ENCODE assay signal across 19 cellular contexts in the genomic region with DNA sequence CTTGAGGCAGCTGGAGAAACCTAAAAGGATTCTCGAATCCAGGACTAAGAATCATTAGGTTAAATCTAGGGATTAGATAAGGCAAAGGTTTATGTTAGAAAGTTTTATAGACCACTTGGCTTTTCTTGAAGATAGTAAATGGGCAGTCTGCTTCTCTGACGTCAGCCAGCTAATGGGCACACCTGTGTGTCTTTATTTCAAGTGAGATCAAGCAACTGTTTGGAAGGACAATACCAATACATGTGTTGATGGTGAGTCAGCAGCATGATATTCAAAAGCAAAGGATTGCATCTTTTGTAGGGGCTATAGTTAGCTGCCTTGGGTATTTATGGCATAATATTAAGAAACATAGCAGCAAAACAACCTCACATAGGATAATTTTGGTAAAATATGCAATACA. TPM values are rescaled to one million over a fixed set of nuclear protein-coding genes. Genes with fewer than 3 reads are reported as not detected.
DNase-seq lines count a peak whose midpoint lies in the region; ATAC-seq, FAIRE-seq and TF ChIP-seq lines count a peak whose summit lies in the region.
"Had no signal": no experiment of that assay in that cellular context is flagged by ENCODE, and none has a peak within 500 bp of the region (broad histone marks: within the 10 kb centered on the region; RNA-seq: fewer than 3 reads in every experiment).

No MANE protein-coding gene starts in this region.

- DNase-seq in DMS53 (lab: John Stamatoyannopoulos, UW) (peak; percentile 59), LHCN-M2 (ENCODE audit: low read depth) (peak; percentile 26), myocyte (ENCODE audit: low read depth) (peak; percentile 37), NCI-H446 (lab: John Stamatoyannopoulos, UW) (no peak), CD14-positive monocyte (ENCODE audit: low spot score) (no peak)
- DNase-seq: ACHN; CD8-positive, alpha-beta T cell; DMS153; GF-D8; KBM-7; NCI-H1092 treated with DMSO at 0.1 percent for 48 hours; NCI-H146; NCI-H2029 treated with DMSO at 0.1 percent for 48 hours; NCI-H226; NCI-H524 treated with DMSO at 0.1 percent for 48 hours; Right ventricle myocardium superior had no signal

- H3K9me3 Mint-ChIP-seq in CD14-positive monocyte, result peaks cover 0 to 4% (median 2%) of the 10 kb centered on the region in 7 donors
- H3K9me3 Mint-ChIP-seq: CD8-positive, alpha-beta T cell had no signal

- H3K27me3 Mint-ChIP-seq in CD14-positive monocyte (ENCODE audit: low read depth in 3 of 3), result peaks cover 0 to 22% (median 3%) of the 10 kb centered on the region in 3 donors

- H3K4me3 Mint-ChIP-seq in CD14-positive monocyte, result no peak overlapping the region
- H3K4me3 Mint-ChIP-seq: CD8-positive, alpha-beta T cell had no signal

- no peak for TF ChIP-seq CTCF in CD14-positive monocyte (IDR thresholded peaks at IDR 0.05)

- intact Hi-C loops in CD14-positive monocyte (cut with micrococcal nuclease), result no loop called here

- ATAC-seq in GM21717 (IDR thresholded peaks at IDR 0.05; ENCODE audit: unreplicated experiment), result no peak
- ATAC-seq: CD8-positive, alpha-beta T cell had no signal

- no peak overlapping the region for H3K27ac Mint-ChIP-seq in CD14-positive monocyte
- H3K27ac Mint-ChIP-seq: CD8-positive, alpha-beta T cell had no signal

- FAIRE-seq in colon (lab: Jason Lieb, UNC), result peak; percentile 53
- FAIRE-seq: H54 had no signal

- peaks cover 7% of the 10 kb centered on the region for H3K4me1 Mint-ChIP-seq in CD14-positive monocyte

- no peaks in the 10 kb centered on the region for H3K36me3 Mint-ChIP-seq in CD14-positive monocyte
- H3K36me3 Mint-ChIP-seq: CD8-positive, alpha-beta T cell had no signal

RNA-seq across cellular contexts. Expression of a gene that starts 46.5 kb away (rescaled TPM):
- total RNA-seq in LHCN-M2 (2014; rRNA removed), result 0.06 and 0.26 TPM in 2 replicates
- polyA plus RNA-seq in LHCN-M2 (2012), result 0.10 TPM
- 0.13 TPM in 1 of 2 replicates, not detected in the other for total RNA-seq in myocyte
- 0.04 TPM for polyA plus RNA-seq in myocyte (2012)
- polyA plus RNA-seq in CD14-positive monocyte, result under 1 TPM; 0.35 to 0.46 TPM

Comparison
In these comparisons a context has a peak if more than half of its experiments do, and no peak if none do; other contexts are left out.
1. DNase-seq: peak in DMS53 (single experiment), LHCN-M2 (single experiment) and myocyte (single experiment); none in NCI-H446 (0 of 2) and CD14-positive monocyte (single experiment).